Comparison of ENCODE assay signal across 9 cellular contexts in genomic region chr20:47568019-47568418, GRCh38.
DNase-seq lines count a peak whose midpoint lies in the region; ATAC-seq and TF ChIP-seq lines count a peak whose summit lies in the region.
"Had no signal": no experiment of that assay in that cellular context is flagged by ENCODE, and none has a peak within 500 bp of the region (broad histone marks: within the 10 kb centered on the region; RNA-seq: fewer than 3 reads in every experiment).

No MANE protein-coding gene starts in this region.

- no peak for ATAC-seq in activated naive CD4-positive, alpha-beta T cell treated with anti-CD3 and anti-CD28 coated beads, Interleukin-2, amount 50 U/mL, for 72 hours
- ATAC-seq in GM19035 (IDR thresholded peaks at IDR 0.05; ENCODE audit: unreplicated experiment) (no peak), GM18861 (IDR thresholded peaks at IDR 0.05; ENCODE audit: unreplicated experiment) (no peak)

- H3K36me3 ChIP-seq in kidney epithelial cell (ENCODE audit: control insufficient read depth, insufficient read depth, low read length): no peaks in the 10 kb centered on the region
- H3K36me3 ChIP-seq: neutrophil had no signal

- in situ Hi-C loops in KBM-7 (cut with MboI; ENCODE audit: low pct_unique_long_range_greater_than_20kb, low sequenced_read_pairs): no loop called here

- TF ChIP-seq CTCF in HFF-Myc (IDR thresholded peaks at IDR 0.05; ENCODE audit: low read depth, low read length, missing control alignments): no peak
- TF ChIP-seq CTCF in kidney epithelial cell (IDR thresholded peaks at IDR 0.05; ENCODE audit: insufficient read depth, low read length, poor library complexity, severe bottlenecking): no peak

- H3K36me3 Mint-ChIP-seq in activated naive CD4-positive, alpha-beta T cell treated with anti-CD3 and anti-CD28 coated beads, Interleukin-2, amount 50 U/mL, for 72 hours: peaks cover 0 to 56% of the 10 kb centered on the region in 2 donors

- H3K9me3 Mint-ChIP-seq in activated naive CD4-positive, alpha-beta T cell treated with anti-CD3 and anti-CD28 coated beads, Interleukin-2, amount 50 U/mL, for 72 hours: peaks cover 0 to 4% of the 10 kb centered on the region in 2 donors

- H3K27ac Mint-ChIP-seq in activated naive CD4-positive, alpha-beta T cell treated with anti-CD3 and anti-CD28 coated beads, Interleukin-2, amount 50 U/mL, for 72 hours: peak overlapping the region; percentile 68 to 89

- DNase-seq in A172 (ENCODE audit: low spot score): peak; percentile 91
- DNase-seq in HFF-Myc (ENCODE audit: extremely low read depth, low read depth): peak; percentile 44
- no peak for DNase-seq in activated naive CD4-positive, alpha-beta T cell treated with anti-CD3 and anti-CD28 coated beads, Interleukin-2, amount 50 U/mL, for 72 hours (ENCODE audit: low spot score in 2 of 2)
- DNase-seq in kidney epithelial cell (ENCODE audit: low read depth): peak; percentile 51
- DNase-seq in KBM-7: no peak
- no peak for DNase-seq in NCI-H1930 (lab: John Stamatoyannopoulos, UW)

- H3K4me3 ChIP-seq in HFF-Myc (replicated peaks; ENCODE audit: low read depth, low read length): no peak overlapping the region
- H3K4me3 ChIP-seq in kidney epithelial cell (ENCODE audit: low read depth, low read length): no peak overlapping the region

- no peaks in the 10 kb centered on the region for H3K27me3 ChIP-seq in kidney epithelial cell (ENCODE audit: control insufficient read depth, insufficient read depth, low read length)
- H3K27me3 ChIP-seq: neutrophil had no signal

Comparison
In these comparisons a context has a peak if more than half of its experiments do, and no peak if none do; other contexts are left out.
1. DNase-seq: peak in A172 (single experiment), HFF-Myc (single experiment) and kidney epithelial cell (single experiment); none in activated naive CD4-positive, alpha-beta T cell treated with anti-CD3 and anti-CD28 coated beads, Interleukin-2, amount 50 U/mL, for 72 hours (0 of 2), KBM-7 (single experiment) and NCI-H1930 (0 of 2).